Comparison of ENCODE assay signal across 2 cellular contexts in the genomic region with DNA sequence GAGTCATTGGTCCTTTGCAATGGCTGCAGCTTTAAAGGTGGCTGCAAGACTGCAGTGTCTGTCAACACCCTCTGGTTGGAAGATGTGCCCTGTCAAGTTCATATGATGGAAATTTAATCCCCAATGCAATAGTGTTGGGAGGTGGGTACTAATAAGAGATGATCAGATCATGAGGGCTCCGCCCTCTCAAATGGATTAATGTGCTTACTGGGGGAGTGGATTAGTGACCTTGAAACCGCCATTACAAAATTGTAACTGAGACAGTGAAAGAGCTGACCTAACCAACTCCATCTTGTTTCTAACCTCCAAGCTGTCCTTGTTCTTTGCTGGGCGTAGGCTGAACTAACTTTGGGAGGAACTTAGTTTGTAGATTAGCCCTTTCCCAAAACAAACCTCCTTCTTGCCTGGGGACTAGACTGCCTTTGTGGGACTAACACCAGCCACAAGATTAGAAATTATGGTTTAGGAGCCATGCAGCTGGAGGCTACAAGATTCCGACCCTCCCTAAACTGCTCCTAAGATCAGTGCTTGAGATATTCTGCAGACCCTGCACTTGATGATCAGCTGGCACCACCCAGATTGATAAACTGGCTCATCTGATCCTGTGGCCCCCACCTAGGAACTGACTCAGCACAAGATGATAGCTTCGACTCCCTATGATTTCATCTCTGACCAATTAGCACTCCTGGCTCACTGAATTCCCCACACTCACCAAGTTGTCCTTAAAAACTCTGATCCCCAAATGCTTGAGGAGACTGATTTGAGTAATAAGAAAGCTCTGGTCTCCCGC.
TF ChIP-seq lines count a peak whose summit lies in the region.

No MANE protein-coding gene starts in this region.

TF ChIP-seq in H1, 55 proteins besides CTCF, POLR2A, EP300 and RAD21 (continued from another document):
- TF ChIP-seq USF2 (IDR thresholded peaks at IDR 0.05; ENCODE audit: low read length), result no peak
TF ChIP-seq in H1: peak in this region for 0.

TF ChIP-seq in WTC11, 78 proteins besides CTCF, POLR2A, EP300 and RAD21 (continued from another document):
- TF ChIP-seq HMGXB4 (CRISPR knock-in tag; IDR thresholded peaks at IDR 0.05) (no peak), SP1 (CRISPR knock-in tag; conservative IDR thresholded peaks at IDR 0.05) (no peak), ZBTB21 (CRISPR knock-in tag; IDR thresholded peaks at IDR 0.05; ENCODE audit: borderline replicate concordance) (no peak), TEAD4 (CRISPR knock-in tag; IDR thresholded peaks at IDR 0.05) (no peak), NFATC4 (CRISPR knock-in tag; IDR thresholded peaks at IDR 0.05) (no peak)
